ENCODE assay signal across 25 cellular contexts in genomic region chr2:15275341-15275740, GRCh38.
"Had no signal": no experiment of that assay in that cellular context is flagged by ENCODE, and none has a peak within 500 bp of the region (broad histone marks: within the 10 kb centered on the region; RNA-seq: fewer than 3 reads in every experiment).

No MANE protein-coding gene starts in this region.

- ATAC-seq: activated T-cell treated with anti-CD3 and anti-CD28 coated beads, Interleukin-2, amount 50 U/mL, for 72 hours; T-cell had no signal

- H3K4me3 ChIP-seq: colonic mucosa had no signal

- H3K27me3 ChIP-seq: colonic mucosa had no signal

- FAIRE-seq: TTC549 had no signal

- H3K36me3 ChIP-seq: colonic mucosa had no signal

- H3K4me1 ChIP-seq: colonic mucosa had no signal

- H3K9me3 ChIP-seq: colonic mucosa had no signal

- DNase-seq: activated CD4-positive, alpha-beta memory T cell treated with anti-CD3 and anti-CD28 coated beads, Interleukin-2, amount 10 ng/mL, durations not matched to agents 7 days and 5 days; activated CD4-positive, alpha-beta T cell treated with anti-CD3 and anti-CD28 coated beads, Interleukin-2, amount 10 ng/mL, durations not matched to agents 7 days and 5 days; activated CD4-positive, CD25-positive, alpha-beta regulatory T cell; activated CD8-positive, alpha-beta memory T cell treated with anti-CD3 and anti-CD28 coated beads, Interleukin-2, amount 50 U/mL, for 4 hours; activated gamma-delta T cell treated with Interleukin-2 at 50 U/mL for 16 hours; activated naive CD4-positive, alpha-beta T cell treated with anti-CD3 and anti-CD28 coated beads, Interleukin-2, amount 10 ng/mL, durations not matched to agents 7 days and 5 days; activated naive CD8-positive, alpha-beta T cell treated with anti-CD3 and anti-CD28 coated beads for 36 hours; activated T-cell treated with anti-CD3 and anti-CD28 coated beads, Interleukin-2, amount 50 U/mL, for 72 hours; anterior cingulate cortex; cerebellar nuclear complex; colonic mucosa; Kasumi-1; KBM-7; NCI-H146; NCI-H187 treated with DMSO at 0.1 percent for 48 hours; NCI-H2081 treated with DMSO at 0.1 percent for 48 hours; NCI-H2227 treated with DMSO at 0.1 percent for 48 hours; NCI-H446 treated with DMSO at 0.1 percent for 48 hours; NCI-H748 treated with DMSO at 0.1 percent for 48 hours; SIG-M5; T-cell; T-helper 2 cell; T1000 had no signal

- H3K27ac ChIP-seq: colonic mucosa, VCaP had no signal
